In the genomic region with DNA sequence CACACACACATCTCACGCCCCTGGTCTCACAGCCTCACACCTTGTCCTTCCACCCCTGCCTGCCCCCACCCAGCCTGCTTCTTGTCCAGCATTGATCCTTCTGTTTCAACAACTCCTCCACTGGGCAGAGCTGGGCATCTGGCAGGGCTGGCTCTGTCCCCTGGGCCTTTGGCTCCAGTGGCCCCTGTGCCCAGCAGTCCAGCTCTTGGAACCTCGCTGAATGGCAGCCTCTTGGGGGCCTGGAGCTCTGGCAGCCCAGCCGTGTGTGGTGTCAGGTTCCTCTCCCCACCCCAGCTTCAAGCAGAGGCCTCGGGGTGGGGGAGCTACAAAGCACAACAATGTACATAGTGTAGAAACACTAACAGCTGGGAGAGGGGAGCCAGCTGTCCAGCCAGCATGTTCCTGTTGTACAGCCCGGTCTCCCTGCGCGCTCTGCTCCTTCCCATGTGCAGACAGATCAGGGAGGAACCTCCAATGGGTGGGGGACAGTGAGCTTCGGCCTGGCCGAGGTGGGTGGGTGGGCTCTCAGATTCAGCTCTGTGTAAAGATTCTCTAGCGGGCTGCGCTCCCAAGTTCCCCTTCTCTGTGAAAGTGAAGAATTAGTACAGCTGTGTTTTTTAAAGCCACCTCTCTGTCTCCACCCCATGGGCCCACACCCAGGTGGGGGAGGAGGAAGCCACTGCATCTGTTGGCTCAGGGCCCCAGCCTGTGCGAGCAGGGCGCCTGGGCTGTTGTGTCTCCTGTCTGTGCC, we compare ENCODE assay signal across 8 cellular contexts. TPM values are rescaled to one million over a fixed set of nuclear protein-coding genes. Genes with fewer than 3 reads are reported as not detected.
DNase-seq lines count a peak whose midpoint lies in the region; ATAC-seq and TF ChIP-seq lines count a peak whose summit lies in the region.

No MANE protein-coding gene starts in this region.

- intact Hi-C loops in CD14-positive monocyte (cut with micrococcal nuclease) (loop anchor here in 1 of 2 donors (10.0 kb wide), 1 partner anchor 167 kb away; no protein-coding TSS in a partner anchor), PC-3 (cut with micrococcal nuclease) (loop anchor here (5.0 kb wide), 1 partner anchor 181 kb away; no protein-coding TSS in a partner anchor)

- no peak overlapping the region for H2AFZ ChIP-seq in PC-3 (ENCODE audit: low read length)

- H3K36me3 ChIP-seq in PC-3 (ENCODE audit: low read depth, low read length) (peaks cover 25% of the 10 kb centered on the region), endodermal cell (ENCODE audit: control insufficient read depth, insufficient read depth, low read length) (peaks cover 40% of the 10 kb centered on the region), WERI-Rb-1 (peaks cover 47% of the 10 kb centered on the region)

- H3K9me3 ChIP-seq in PC-3 (ENCODE audit: low read length) (no peaks in the 10 kb centered on the region), endodermal cell (ENCODE audit: control insufficient read depth, low read length) (no peaks in the 10 kb centered on the region), WERI-Rb-1 (ENCODE audit: severe bottlenecking) (no peaks in the 10 kb centered on the region)

- DNase-seq in CD14-positive monocyte (ENCODE audit: low spot score) (no peak), PC-3 (no peak), endodermal cell (no peak), NCI-H748 treated with DMSO at 0.1 percent for 48 hours (lab: John Stamatoyannopoulos, UW) (no peak), WERI-Rb-1 (no peak)
- no peak for DNase-seq in natural killer cell treated with Interleukin-12 subunit alpha and Interleukin-12 subunit beta and Interleukin-15 and Interleukin-18, amount 100 ng/mL, for 72 hours (ENCODE audit: low spot score)

- H3K27ac ChIP-seq in PC-3 (ENCODE audit: low read length): no peak overlapping the region
- peak overlapping the region; percentile 74 for H3K27ac ChIP-seq in endodermal cell (ENCODE audit: low read depth, low read length)
- no peak overlapping the region for H3K27ac ChIP-seq in WERI-Rb-1

- ATAC-seq in GM21723 (IDR thresholded peaks at IDR 0.05; ENCODE audit: unreplicated experiment): peak; percentile 54
- ATAC-seq in PC-3: no peak
- no peak for ATAC-seq in natural killer cell treated with Interleukin-12 subunit alpha and Interleukin-12 subunit beta and Interleukin-15 and Interleukin-18, amount 100 ng/mL, for 72 hours
- no peak for ATAC-seq in HG03280 (IDR thresholded peaks at IDR 0.05; ENCODE audit: unreplicated experiment)

- POLR2A ChIA-PET in PC-3 (lab: Charles Lee; ENCODE audit: unreplicated experiment): no interaction called here

- no peaks in the 10 kb centered on the region for H3F3A ChIP-seq in PC-3 (ENCODE audit: low read length, unreplicated experiment)

- H3K4me2 ChIP-seq in PC-3 (ENCODE audit: low read length): no peak overlapping the region

- H3K27me3 ChIP-seq in PC-3 (ENCODE audit: low read length): no peaks in the 10 kb centered on the region
- no peaks in the 10 kb centered on the region for H3K27me3 ChIP-seq in endodermal cell (ENCODE audit: control insufficient read depth, insufficient read depth, low read length, poor library complexity, severe bottlenecking)
- no peaks in the 10 kb centered on the region for H3K27me3 ChIP-seq in WERI-Rb-1 (ENCODE audit: insufficient read depth, low read depth, severe bottlenecking)

- H3K4me3 ChIP-seq in PC-3 (ENCODE audit: low read length) (no peak overlapping the region), endodermal cell (ENCODE audit: low read length) (no peak overlapping the region), WERI-Rb-1 (ENCODE audit: low read depth, low read length) (no peak overlapping the region)

- 67 to 88% methylated on average over 3 to 13 of the region's 13 CpGs for WGBS in endodermal cell (ENCODE audit: insufficient coverage in 1 of 2, insufficient read length in 1 of 2), 2 experiments

- no peaks in the 10 kb centered on the region for H3K79me2 ChIP-seq in PC-3 (ENCODE audit: low read length)

- no peak for TF ChIP-seq CTCF in CD14-positive monocyte (IDR thresholded peaks at IDR 0.05)
- TF ChIP-seq CTCF in PC-3 (conservative IDR thresholded peaks at IDR 0.05; ENCODE audit: low read depth, low read length): no peak
- TF ChIP-seq CTCF in endodermal cell (conservative IDR thresholded peaks at IDR 0.05): no peak
- no peak for TF ChIP-seq CTCF in WERI-Rb-1 (IDR thresholded peaks at IDR 0.05; ENCODE audit: low read depth, low read length)

- CTCF ChIA-PET in PC-3 (lab: Charles Lee): no interaction called here

- H3K9me3 Mint-ChIP-seq in CD14-positive monocyte: no peaks in the 10 kb centered on the region
- no peaks in the 10 kb centered on the region for H3K9me3 Mint-ChIP-seq in endodermal cell
- H3K9me3 Mint-ChIP-seq in natural killer cell treated with Interleukin-12 subunit alpha and Interleukin-12 subunit beta and Interleukin-15 and Interleukin-18, amount 100 ng/mL, for 72 hours: no peaks in the 10 kb centered on the region

- H3K9ac ChIP-seq in PC-3 (ENCODE audit: low read length): no peak overlapping the region
- H3K9ac ChIP-seq in endodermal cell (ENCODE audit: extremely low read depth, low read length, poor library complexity, severe bottlenecking): no peak overlapping the region

- peaks cover 46 to 53% of the 10 kb centered on the region in 2 donors for H3K36me3 Mint-ChIP-seq in CD14-positive monocyte
- H3K36me3 Mint-ChIP-seq in endodermal cell (ENCODE audit: low read depth): peaks cover 39% of the 10 kb centered on the region
- peaks cover 8% of the 10 kb centered on the region for H3K36me3 Mint-ChIP-seq in natural killer cell treated with Interleukin-12 subunit alpha and Interleukin-12 subunit beta and Interleukin-15 and Interleukin-18, amount 100 ng/mL, for 72 hours

- TSS peak; percentile 7 for BruUV-seq in PC-3 (replicated peaks; lab: Mats Ljungman, UMichigan)

- peaks cover 5 to 7% (median 6%) of the 10 kb centered on the region in 3 donors for H3K27me3 Mint-ChIP-seq in CD14-positive monocyte (ENCODE audit: low read depth in 3 of 3)
- H3K27me3 Mint-ChIP-seq in endodermal cell (ENCODE audit: insufficient read depth): peaks cover 1% of the 10 kb centered on the region
- no peaks in the 10 kb centered on the region for H3K27me3 Mint-ChIP-seq in natural killer cell treated with Interleukin-12 subunit alpha and Interleukin-12 subunit beta and Interleukin-15 and Interleukin-18, amount 100 ng/mL, for 72 hours

- no peaks in the 10 kb centered on the region for H4K20me1 ChIP-seq in PC-3 (ENCODE audit: low read length)

- H3K4me1 Mint-ChIP-seq in CD14-positive monocyte: peaks cover 40% of the 10 kb centered on the region
- H3K4me1 Mint-ChIP-seq in endodermal cell: no peaks in the 10 kb centered on the region
- H3K4me1 Mint-ChIP-seq in natural killer cell treated with Interleukin-12 subunit alpha and Interleukin-12 subunit beta and Interleukin-15 and Interleukin-18, amount 100 ng/mL, for 72 hours (ENCODE audit: low read depth in 2 of 2): peaks cover 38 to 41% of the 10 kb centered on the region in 2 donors

- no peaks in the 10 kb centered on the region for H3K9me2 ChIP-seq in PC-3 (replicated peaks; ENCODE audit: low read length)

- peak overlapping the region; percentile 48 to 90 (median 81) for H3K27ac Mint-ChIP-seq in CD14-positive monocyte
- no peak overlapping the region for H3K27ac Mint-ChIP-seq in endodermal cell
- no peak overlapping the region for H3K27ac Mint-ChIP-seq in natural killer cell treated with Interleukin-12 subunit alpha and Interleukin-12 subunit beta and Interleukin-15 and Interleukin-18, amount 100 ng/mL, for 72 hours

- H3K4me1 ChIP-seq in PC-3 (ENCODE audit: insufficient read depth, low read length) (no peaks in the 10 kb centered on the region), endodermal cell (ENCODE audit: control insufficient read depth, insufficient read depth, low read length) (no peaks in the 10 kb centered on the region)

- H3K4me3 Mint-ChIP-seq in CD14-positive monocyte: peak overlapping the region; percentile 24 to 26
- no peak overlapping the region for H3K4me3 Mint-ChIP-seq in endodermal cell
- peak overlapping the region; percentile 39 for H3K4me3 Mint-ChIP-seq in natural killer cell treated with Interleukin-12 subunit alpha and Interleukin-12 subunit beta and Interleukin-15 and Interleukin-18, amount 100 ng/mL, for 72 hours

RNA-seq across cellular contexts. Expression of gene ZMIZ2, which starts 19.4 kb away (rescaled TPM):
- polyA plus RNA-seq in CD14-positive monocyte: 1 to 10 TPM; 1.9 to 3.3 TPM
- total RNA-seq in PC-3 (2014; rRNA removed): 18.3 and 26.6 TPM in 2 replicates
- total RNA-seq in endodermal cell: 10 to 100 TPM; 85.6 to 98.2 TPM
- 92.0 TPM for polyA plus RNA-seq in endodermal cell (2013, experiment 1 of 2)
- 76.1 TPM for polyA plus RNA-seq in endodermal cell (2013, experiment 2 of 2)
- 100 to 1,000 TPM; 108 to 133 TPM for total RNA-seq in natural killer cell treated with Interleukin-12 subunit alpha and Interleukin-12 subunit beta and Interleukin-15 and Interleukin-18, amount 100 ng/mL, for 72 hours

RNA-seq across cellular contexts. Expression of gene PPIA, which starts 28.4 kb away (rescaled TPM):
- polyA plus RNA-seq in CD14-positive monocyte: 1,000 to 10,000 TPM; 2,037 to 2,276 TPM
- total RNA-seq in PC-3 (2014; rRNA removed) (3,201 and 4,136 TPM in 2 replicates), endodermal cell (1,000 to 10,000 TPM; 1,857 to 1,899 TPM)
- 2,447 TPM for polyA plus RNA-seq in endodermal cell (2013, experiment 1 of 2)
- polyA plus RNA-seq in endodermal cell (2013, experiment 2 of 2): 2,352 TPM
- 1,000 to 10,000 TPM; 1,523 to 1,782 TPM for total RNA-seq in natural killer cell treated with Interleukin-12 subunit alpha and Interleukin-12 subunit beta and Interleukin-15 and Interleukin-18, amount 100 ng/mL, for 72 hours

Comparison
In these comparisons a context has a peak if more than half of its experiments do, and no peak if none do; other contexts are left out.
1. H3K27ac Mint-ChIP-seq: peak in CD14-positive monocyte (7 of 7); none in endodermal cell (single experiment) and natural killer cell treated with Interleukin-12 subunit alpha and Interleukin-12 subunit beta and Interleukin-15 and Interleukin-18, amount 100 ng/mL, for 72 hours (0 of 2).